25 cellular contexts compared by ENCODE assay signal in genomic region chr2:129760669-129761068, GRCh38.
"Had no signal": no experiment of that assay in that cellular context is flagged by ENCODE, and none has a peak within 500 bp of the region (broad histone marks: within the 10 kb centered on the region; RNA-seq: fewer than 3 reads in every experiment).

No MANE protein-coding gene starts in this region.

- H3K4me3 Mint-ChIP-seq: activated CD4-positive, alpha-beta T cell treated with anti-CD3 and anti-CD28 coated beads, Interleukin-2, amount 10 ng/mL, durations not matched to agents 24 days and 14 days; activated CD8-positive, alpha-beta T cell treated with anti-CD3 and anti-CD28 coated beads for 36 hours; activated naive CD4-positive, alpha-beta T cell treated with anti-CD3 and anti-CD28 coated beads, Interleukin-2, amount 50 U/mL, for 24 hours; activated naive CD8-positive, alpha-beta T cell treated with anti-CD3 and anti-CD28 coated beads, Interleukin-2, amount 50 U/mL, for 24 hours; activated T-helper 1 cell treated with anti-CD3 and anti-CD28 coated beads, Interleukin-12 subunit alpha, Interleukin-12 subunit beta, Interleukin-2, Interleukin-4 antibody, amounts not matched to agents 30 ng/mL and 10 ng/mL and 1 ng/mL, durations not matched to agents 14 hours and 24 hours and 36 hours; memory B cell; naive thymus-derived CD8-positive, alpha-beta T cell; stimulated activated memory B cell treated with anti-CD40 and anti-IgM and Interleukin-4, amounts not matched to agents 10 μg/mL and 1 μg/mL and 100 μg/mL, for 72 hours; T-helper 17 cell had no signal

- ATAC-seq: activated CD8-positive, alpha-beta T cell treated with anti-CD3 and anti-CD28 coated beads for 36 hours; activated naive CD8-positive, alpha-beta T cell treated with anti-CD3 and anti-CD28 coated beads, Interleukin-2, amount 50 U/mL, for 24 hours; left colon; naive thymus-derived CD8-positive, alpha-beta T cell; sciatic nerve; stimulated activated memory B cell treated with anti-CD40 and anti-IgM and Interleukin-4, amounts not matched to agents 10 μg/mL and 1 μg/mL and 100 μg/mL, for 72 hours; T-helper 17 cell; upper lobe of right lung had no signal

- H3K9me3 Mint-ChIP-seq: activated CD4-positive, alpha-beta T cell treated with anti-CD3 and anti-CD28 coated beads, Interleukin-2, amount 10 ng/mL, durations not matched to agents 24 days and 14 days; activated CD8-positive, alpha-beta T cell treated with anti-CD3 and anti-CD28 coated beads for 36 hours; activated naive CD4-positive, alpha-beta T cell treated with anti-CD3 and anti-CD28 coated beads, Interleukin-2, amount 50 U/mL, for 24 hours; activated naive CD8-positive, alpha-beta T cell treated with anti-CD3 and anti-CD28 coated beads, Interleukin-2, amount 50 U/mL, for 24 hours; activated T-helper 1 cell treated with anti-CD3 and anti-CD28 coated beads, Interleukin-12 subunit alpha, Interleukin-12 subunit beta, Interleukin-2, Interleukin-4 antibody, amounts not matched to agents 30 ng/mL and 10 ng/mL and 1 ng/mL, durations not matched to agents 14 hours and 24 hours and 36 hours; memory B cell; naive thymus-derived CD8-positive, alpha-beta T cell; stimulated activated memory B cell treated with anti-CD40 and anti-IgM and Interleukin-4, amounts not matched to agents 10 μg/mL and 1 μg/mL and 100 μg/mL, for 72 hours had no signal

- H3K36me3 Mint-ChIP-seq: activated naive CD4-positive, alpha-beta T cell treated with anti-CD3 and anti-CD28 coated beads, Interleukin-2, amount 50 U/mL, for 24 hours; memory B cell; naive thymus-derived CD8-positive, alpha-beta T cell; stimulated activated memory B cell treated with anti-CD40 and anti-IgM and Interleukin-4, amounts not matched to agents 10 μg/mL and 1 μg/mL and 100 μg/mL, for 72 hours had no signal

- H3K27ac Mint-ChIP-seq: activated CD4-positive, alpha-beta T cell treated with anti-CD3 and anti-CD28 coated beads, Interleukin-2, amount 10 ng/mL, durations not matched to agents 24 days and 14 days; activated CD8-positive, alpha-beta T cell treated with anti-CD3 and anti-CD28 coated beads for 36 hours; activated naive CD4-positive, alpha-beta T cell treated with anti-CD3 and anti-CD28 coated beads, Interleukin-2, amount 50 U/mL, for 24 hours; activated naive CD8-positive, alpha-beta T cell treated with anti-CD3 and anti-CD28 coated beads, Interleukin-2, amount 50 U/mL, for 24 hours; activated T-helper 1 cell treated with anti-CD3 and anti-CD28 coated beads, Interleukin-12 subunit alpha, Interleukin-12 subunit beta, Interleukin-2, Interleukin-4 antibody, amounts not matched to agents 30 ng/mL and 10 ng/mL and 1 ng/mL, durations not matched to agents 14 hours and 24 hours and 36 hours; memory B cell; naive thymus-derived CD8-positive, alpha-beta T cell; stimulated activated memory B cell treated with anti-CD40 and anti-IgM and Interleukin-4, amounts not matched to agents 10 μg/mL and 1 μg/mL and 100 μg/mL, for 72 hours; T-helper 17 cell had no signal

- DNase-seq: activated CD4-positive, alpha-beta T cell treated with anti-CD3 and anti-CD28 coated beads, Interleukin-2, amount 10 ng/mL, durations not matched to agents 24 days and 14 days; activated CD4-positive, CD25-positive, alpha-beta regulatory T cell treated with anti-CD3 and anti-CD28 coated beads, Interleukin-2, amount 50 U/mL, for 72 hours; activated CD8-positive, alpha-beta T cell treated with anti-CD3 and anti-CD28 coated beads for 36 hours; activated gamma-delta T cell treated with Interleukin-2 at 50 U/mL for 16 hours; activated naive CD8-positive, alpha-beta T cell treated with anti-CD3 and anti-CD28 coated beads, Interleukin-2, amount 50 U/mL, for 24 hours; activated T-cell treated with anti-CD3 and anti-CD28 coated beads, Interleukin-2, amount 50 U/mL, for 1 hour; amygdala; central memory CD4-positive, alpha-beta T cell; dermis blood vessel endothelial cell; effector CD8-positive, alpha-beta T cell; esophagus squamous epithelium; foreskin melanocyte; left colon; SK-N-SH; stimulated activated CD4-positive, alpha-beta T cell treated with anti-CD3 and anti-CD28 coated beads, Interleukin-4, amount 100 ng/mL, for 24 hours; T-helper 17 cell; T1000; tibial artery; upper lobe of right lung had no signal

- H3K4me1 Mint-ChIP-seq: activated CD4-positive, alpha-beta T cell treated with anti-CD3 and anti-CD28 coated beads, Interleukin-2, amount 10 ng/mL, durations not matched to agents 24 days and 14 days; activated naive CD4-positive, alpha-beta T cell treated with anti-CD3 and anti-CD28 coated beads, Interleukin-2, amount 50 U/mL, for 24 hours; activated naive CD8-positive, alpha-beta T cell treated with anti-CD3 and anti-CD28 coated beads, Interleukin-2, amount 50 U/mL, for 24 hours; memory B cell; stimulated activated memory B cell treated with anti-CD40 and anti-IgM and Interleukin-4, amounts not matched to agents 10 μg/mL and 1 μg/mL and 100 μg/mL, for 72 hours; T-helper 17 cell had no signal

- H3K27me3 Mint-ChIP-seq: activated CD4-positive, alpha-beta T cell treated with anti-CD3 and anti-CD28 coated beads, Interleukin-2, amount 10 ng/mL, durations not matched to agents 24 days and 14 days; activated CD8-positive, alpha-beta T cell treated with anti-CD3 and anti-CD28 coated beads for 36 hours; activated naive CD8-positive, alpha-beta T cell treated with anti-CD3 and anti-CD28 coated beads, Interleukin-2, amount 50 U/mL, for 24 hours had no signal
